In the genomic region with DNA sequence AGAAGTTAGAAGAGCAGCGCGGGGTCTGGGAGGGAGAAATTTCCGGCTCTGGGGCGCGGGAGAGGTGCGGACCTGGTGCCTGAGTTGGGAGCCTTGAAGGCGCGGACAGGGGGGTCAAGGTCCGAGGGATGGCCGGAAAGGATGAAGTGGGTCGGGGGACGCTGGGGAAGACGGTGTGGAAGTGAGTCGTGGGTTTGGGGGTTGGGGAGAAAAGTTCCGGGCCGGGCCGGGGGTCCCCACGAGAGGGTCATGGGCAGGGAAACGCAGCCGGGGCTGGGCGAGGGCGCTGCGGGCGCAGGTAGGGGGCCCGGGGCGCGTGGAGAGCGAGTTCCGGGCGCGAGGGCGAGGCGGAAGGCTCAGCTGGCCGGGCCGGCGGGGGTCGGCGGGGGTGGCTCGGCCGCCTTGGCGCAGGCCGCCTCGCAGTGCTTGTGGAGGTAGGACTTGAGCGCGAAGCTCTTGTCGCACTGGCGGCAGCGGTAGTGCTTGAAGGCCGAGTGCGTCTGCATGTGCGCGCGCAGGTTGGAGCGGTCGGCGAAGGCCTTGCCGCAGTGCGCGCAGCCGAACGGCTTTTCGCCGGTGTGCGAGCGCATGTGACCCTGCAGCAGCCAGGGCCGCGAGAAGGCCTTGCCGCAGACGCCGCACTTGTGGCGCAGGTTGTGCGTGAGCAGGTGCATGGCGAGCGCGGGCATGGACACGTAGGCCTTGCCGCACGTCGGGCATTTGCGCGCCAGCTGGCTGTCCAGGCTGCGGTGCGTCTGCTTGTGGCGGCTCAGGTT, we compare ENCODE assay signal across 12 cellular contexts. TPM values are rescaled to one million over a fixed set of nuclear protein-coding genes. Genes with fewer than 3 reads are reported as not detected.
A peak's percentile ranks its signal among the peaks of the same experiment; 100 is the strongest.
DNase-seq lines count a peak whose midpoint lies in the region; ATAC-seq and TF ChIP-seq lines count a peak whose summit lies in the region.
"Had no signal": no experiment of that assay in that cellular context is flagged by ENCODE, and none has a peak within 500 bp of the region (broad histone marks: within the 10 kb centered on the region; RNA-seq: fewer than 3 reads in every experiment).

No MANE protein-coding gene starts in this region.

- peaks cover 14% of the 10 kb centered on the region for H3K4me1 Mint-ChIP-seq in activated T-helper 1 cell treated with anti-CD3 and anti-CD28 coated beads, Interleukin-12 subunit alpha, Interleukin-12 subunit beta, Interleukin-2, Interleukin-4 antibody, amounts not matched to agents 30 ng/mL and 10 ng/mL and 1 ng/mL, durations not matched to agents 14 hours and 24 hours and 36 hours (ENCODE audit: low read depth)
- H3K4me1 Mint-ChIP-seq in glutamatergic neuron (ENCODE audit: low read depth, unreplicated experiment), result peaks cover 17% of the 10 kb centered on the region
- H3K4me1 Mint-ChIP-seq in stimulated activated memory B cell treated with anti-CD40 and anti-IgM and Interleukin-4, amounts not matched to agents 10 μg/mL and 1 μg/mL and 100 μg/mL, for 72 hours, result peaks cover 8% of the 10 kb centered on the region

- peak overlapping the region; percentile 58 for H3K27ac Mint-ChIP-seq in activated T-helper 1 cell treated with anti-CD3 and anti-CD28 coated beads, Interleukin-12 subunit alpha, Interleukin-12 subunit beta, Interleukin-2, Interleukin-4 antibody, amounts not matched to agents 30 ng/mL and 10 ng/mL and 1 ng/mL, durations not matched to agents 14 hours and 24 hours and 36 hours
- no peak overlapping the region for H3K27ac Mint-ChIP-seq in glutamatergic neuron (ENCODE audit: unreplicated experiment)
- H3K27ac Mint-ChIP-seq in stimulated activated memory B cell treated with anti-CD40 and anti-IgM and Interleukin-4, amounts not matched to agents 10 μg/mL and 1 μg/mL and 100 μg/mL, for 72 hours, result peak overlapping the region; percentile 5

- ATAC-seq in heart right ventricle (no peak), GM21367 (IDR thresholded peaks at IDR 0.05; ENCODE audit: unreplicated experiment) (no peak), GM21423 (IDR thresholded peaks at IDR 0.05; ENCODE audit: unreplicated experiment) (no peak), HG02884 (IDR thresholded peaks at IDR 0.05; ENCODE audit: unreplicated experiment) (no peak)
- no peak for ATAC-seq in stimulated activated memory B cell treated with anti-CD40 and anti-IgM and Interleukin-4, amounts not matched to agents 10 μg/mL and 1 μg/mL and 100 μg/mL, for 72 hours

- H3K27me3 Mint-ChIP-seq in activated T-helper 1 cell treated with anti-CD3 and anti-CD28 coated beads, Interleukin-12 subunit alpha, Interleukin-12 subunit beta, Interleukin-2, Interleukin-4 antibody, amounts not matched to agents 30 ng/mL and 10 ng/mL and 1 ng/mL, durations not matched to agents 14 hours and 24 hours and 36 hours (ENCODE audit: insufficient read depth), result peaks cover 57% of the 10 kb centered on the region
- H3K27me3 Mint-ChIP-seq in glutamatergic neuron (ENCODE audit: unreplicated experiment), result peaks cover 20% of the 10 kb centered on the region
- peaks cover 89% of the 10 kb centered on the region for H3K27me3 Mint-ChIP-seq in stimulated activated memory B cell treated with anti-CD40 and anti-IgM and Interleukin-4, amounts not matched to agents 10 μg/mL and 1 μg/mL and 100 μg/mL, for 72 hours

- no peaks in the 10 kb centered on the region for H3K36me3 ChIP-seq in left ventricle myocardium inferior
- H3K36me3 ChIP-seq in heart right ventricle, result no peaks in the 10 kb centered on the region
- H3K36me3 ChIP-seq: adrenal gland had no signal

- H3K27me3 ChIP-seq in left ventricle myocardium inferior (ENCODE audit: low read depth), result peaks cover 76% of the 10 kb centered on the region
- H3K27me3 ChIP-seq in heart right ventricle, result peaks cover 16 to 72% (median 54%) of the 10 kb centered on the region in 7 donors

- intact Hi-C loops in left ventricle myocardium inferior (cut with micrococcal nuclease) (no loop called here), heart right ventricle (cut with DNase I) (loop anchor here in 2 of 10 donors (10.0 kb wide), 2 partner anchors 61 to 309 kb away; no protein-coding TSS in a partner anchor)
- intact Hi-C loops in activated T-helper 1 cell treated with anti-CD3 and anti-CD28 coated beads, Interleukin-12 subunit alpha, Interleukin-12 subunit beta, Interleukin-2, Interleukin-4 antibody, amounts not matched to agents 30 ng/mL and 10 ng/mL and 1 ng/mL, durations not matched to agents 14 hours and 24 hours and 36 hours (cut with micrococcal nuclease), result no loop called here

- TF ChIP-seq CTCF in left ventricle myocardium inferior (IDR thresholded peaks at IDR 0.05; ENCODE audit: borderline replicate concordance) (no peak), heart right ventricle (IDR thresholded peaks at IDR 0.05) (no peak), glutamatergic neuron (IDR thresholded peaks at IDR 0.05; ENCODE audit: partially characterized antibody, unreplicated experiment) (no peak)

- no peak overlapping the region for H3K27ac ChIP-seq in left ventricle myocardium inferior (replicated peaks)
- no peak overlapping the region for H3K27ac ChIP-seq in heart right ventricle
- H3K27ac ChIP-seq: adrenal gland had no signal

- WGBS in heart right ventricle, 2 donors, result 4 to 5% methylated on average over 75 to 84 of the region's 84 CpGs

- H3K4me1 ChIP-seq in left ventricle myocardium inferior (peaks cover 34% of the 10 kb centered on the region), heart right ventricle (peaks cover 0 to 48% (median 15%) of the 10 kb centered on the region in 9 donors)
- H3K4me1 ChIP-seq: adrenal gland had no signal

- H3K9me3 ChIP-seq in left ventricle myocardium inferior (replicated peaks), result no peaks in the 10 kb centered on the region
- no peaks in the 10 kb centered on the region for H3K9me3 ChIP-seq in heart right ventricle
- H3K9me3 ChIP-seq: adrenal gland had no signal

- DNase-seq in left ventricle myocardium inferior (no peak), heart right ventricle (no peak), glutamatergic neuron (peak; percentile 77)
- no peak for DNase-seq in activated T-helper 1 cell treated with anti-CD3 and anti-CD28 coated beads, Interleukin-12 subunit alpha, Interleukin-12 subunit beta, Interleukin-2, Interleukin-4 antibody, amounts not matched to agents 30 ng/mL and 10 ng/mL and 1 ng/mL, durations not matched to agents 14 hours and 24 hours and 36 hours (ENCODE audit: low spot score)
- DNase-seq: NCI-H1092, NCI-H524 treated with DMSO at 0.1 percent for 48 hours had no signal

- H3K4me3 Mint-ChIP-seq in activated T-helper 1 cell treated with anti-CD3 and anti-CD28 coated beads, Interleukin-12 subunit alpha, Interleukin-12 subunit beta, Interleukin-2, Interleukin-4 antibody, amounts not matched to agents 30 ng/mL and 10 ng/mL and 1 ng/mL, durations not matched to agents 14 hours and 24 hours and 36 hours, result no peak overlapping the region
- peak overlapping the region; percentile 40 for H3K4me3 Mint-ChIP-seq in glutamatergic neuron (ENCODE audit: unreplicated experiment)
- no peak overlapping the region for H3K4me3 Mint-ChIP-seq in stimulated activated memory B cell treated with anti-CD40 and anti-IgM and Interleukin-4, amounts not matched to agents 10 μg/mL and 1 μg/mL and 100 μg/mL, for 72 hours

- H3K36me3 Mint-ChIP-seq in activated T-helper 1 cell treated with anti-CD3 and anti-CD28 coated beads, Interleukin-12 subunit alpha, Interleukin-12 subunit beta, Interleukin-2, Interleukin-4 antibody, amounts not matched to agents 30 ng/mL and 10 ng/mL and 1 ng/mL, durations not matched to agents 14 hours and 24 hours and 36 hours (ENCODE audit: low read depth), result no peaks in the 10 kb centered on the region
- H3K36me3 Mint-ChIP-seq in glutamatergic neuron (ENCODE audit: unreplicated experiment), result peaks cover 6% of the 10 kb centered on the region
- H3K36me3 Mint-ChIP-seq in stimulated activated memory B cell treated with anti-CD40 and anti-IgM and Interleukin-4, amounts not matched to agents 10 μg/mL and 1 μg/mL and 100 μg/mL, for 72 hours, result no peaks in the 10 kb centered on the region

- H3K4me3 ChIP-seq in left ventricle myocardium inferior, result peak overlapping the region; percentile 14
- no peak overlapping the region for H3K4me3 ChIP-seq in heart right ventricle
- H3K4me3 ChIP-seq: adrenal gland had no signal

- H3K9me3 Mint-ChIP-seq in activated T-helper 1 cell treated with anti-CD3 and anti-CD28 coated beads, Interleukin-12 subunit alpha, Interleukin-12 subunit beta, Interleukin-2, Interleukin-4 antibody, amounts not matched to agents 30 ng/mL and 10 ng/mL and 1 ng/mL, durations not matched to agents 14 hours and 24 hours and 36 hours, result no peaks in the 10 kb centered on the region
- peaks cover 9% of the 10 kb centered on the region for H3K9me3 Mint-ChIP-seq in glutamatergic neuron (ENCODE audit: unreplicated experiment)
- no peaks in the 10 kb centered on the region for H3K9me3 Mint-ChIP-seq in stimulated activated memory B cell treated with anti-CD40 and anti-IgM and Interleukin-4, amounts not matched to agents 10 μg/mL and 1 μg/mL and 100 μg/mL, for 72 hours

RNA-seq across cellular contexts. Expression of a gene that starts 10.5 kb away (rescaled TPM):
- total RNA-seq in left ventricle myocardium inferior (55.3 TPM), heart right ventricle (10 to 100 TPM; 21.4 to 42.0 (median 30.9) TPM), glutamatergic neuron (ENCODE audit: unreplicated experiment) (6.3 TPM)
- 10 to 100 TPM; 11.9 to 32.8 TPM for polyA plus RNA-seq in heart right ventricle
- 28.8 and 30.2 TPM in 2 replicates for total RNA-seq in activated T-helper 1 cell treated with anti-CD3 and anti-CD28 coated beads, Interleukin-12 subunit alpha, Interleukin-12 subunit beta, Interleukin-2, Interleukin-4 antibody, amounts not matched to agents 30 ng/mL and 10 ng/mL and 1 ng/mL, durations not matched to agents 14 hours and 24 hours and 36 hours

RNA-seq across cellular contexts. Expression of a gene that starts 12.1 kb away (rescaled TPM):
- total RNA-seq in left ventricle myocardium inferior, result not detected
- not detected for total RNA-seq in heart right ventricle
- polyA plus RNA-seq in heart right ventricle, result not detected
- total RNA-seq in activated T-helper 1 cell treated with anti-CD3 and anti-CD28 coated beads, Interleukin-12 subunit alpha, Interleukin-12 subunit beta, Interleukin-2, Interleukin-4 antibody, amounts not matched to agents 30 ng/mL and 10 ng/mL and 1 ng/mL, durations not matched to agents 14 hours and 24 hours and 36 hours, result not detected in 2 replicates
- total RNA-seq in glutamatergic neuron (ENCODE audit: unreplicated experiment), result 28.0 TPM
- total RNA-seq: adrenal gland, RPMI7951 had no signal
- polyA plus RNA-seq: adrenal gland had no signal

RNA-seq across cellular contexts. Expression of a gene that starts 53.4 kb away (rescaled TPM):
- total RNA-seq in left ventricle myocardium inferior (11.1 TPM), heart right ventricle (10 to 100 TPM in 3 of 10 donors, 1 to 10 TPM in 7; 4.6 to 20.5 (median 7.9) TPM), glutamatergic neuron (ENCODE audit: unreplicated experiment) (19.7 TPM)
- 10 to 100 TPM; 12.8 to 41.0 TPM for polyA plus RNA-seq in heart right ventricle
- 0.13 TPM in 1 of 2 replicates, not detected in the other for total RNA-seq in activated T-helper 1 cell treated with anti-CD3 and anti-CD28 coated beads, Interleukin-12 subunit alpha, Interleukin-12 subunit beta, Interleukin-2, Interleukin-4 antibody, amounts not matched to agents 30 ng/mL and 10 ng/mL and 1 ng/mL, durations not matched to agents 14 hours and 24 hours and 36 hours

Comparison
In these comparisons a context has a peak if more than half of its experiments do, and no peak if none do; other contexts are left out.
1. RNA of a gene that starts 12.1 kb away (total RNA-seq): 28.0 TPM in glutamatergic neuron (single experiment); not detected in left ventricle myocardium inferior (single experiment), not detected in heart right ventricle and not detected in activated T-helper 1 cell treated with anti-CD3 and anti-CD28 coated beads, Interleukin-12 subunit alpha, Interleukin-12 subunit beta, Interleukin-2, Interleukin-4 antibody, amounts not matched to agents 30 ng/mL and 10 ng/mL and 1 ng/mL, durations not matched to agents 14 hours and 24 hours and 36 hours; every median in the first group is over 10 times any median in the second.